34 cellular contexts compared by ENCODE assay signal in genomic region chr3:132980102-132980501, GRCh38. TPM values are rescaled to one million over a fixed set of nuclear protein-coding genes. Genes with fewer than 3 reads are reported as not detected.
"Had no signal": no experiment of that assay in that cellular context is flagged by ENCODE, and none has a peak within 500 bp of the region (broad histone marks: within the 10 kb centered on the region; RNA-seq: fewer than 3 reads in every experiment).

No MANE protein-coding gene starts in this region.

- H3K4me3 ChIP-seq: adrenal gland, body of pancreas, breast epithelium had no signal

- H3K4me1 ChIP-seq: adrenal gland, body of pancreas, breast epithelium had no signal

- H3K9me3 ChIP-seq: adrenal gland, body of pancreas, breast epithelium had no signal

- ATAC-seq: activated CD8-positive, alpha-beta T cell treated with anti-CD3 and anti-CD28 coated beads for 36 hours; activated naive CD4-positive, alpha-beta T cell treated with anti-CD3 and anti-CD28 coated beads, Interleukin-2, amount 50 U/mL, for 72 hours; activated T-cell treated with anti-CD3 and anti-CD28 coated beads, Interleukin-2, amount 50 U/mL, for 4 hours; activated T-cell treated with anti-CD3 and anti-CD28 coated beads, Interleukin-2, amount 50 U/mL, for 72 hours; activated T-helper 17 cell treated with anti-CD3 and anti-CD28 coated beads, Interleukin-2, amount 50 U/mL, for 72 hours; body of pancreas had no signal

- DNase-seq: activated B cell treated with CpG ODN at 0.5 μM for 24 hours; activated CD4-positive, alpha-beta memory T cell treated with anti-CD3 and anti-CD28 coated beads for 36 hours; activated CD4-positive, alpha-beta T cell treated with anti-CD3 and anti-CD28 coated beads for 4 hours; activated CD4-positive, alpha-beta T cell treated with anti-CD3 and anti-CD28 coated beads, Interleukin-2, amount 10 ng/mL, durations not matched to agents 24 days and 14 days; activated CD4-positive, alpha-beta T cell treated with anti-CD3 and anti-CD28 coated beads, Interleukin-2, amount 50 U/mL, for 1 hour; activated CD4-positive, alpha-beta T cell treated with anti-CD3 and anti-CD28 coated beads, Interleukin-2, amount 50 U/mL, for 4 hours; activated CD4-positive, CD25-positive, alpha-beta regulatory T cell treated with anti-CD3 and anti-CD28 coated beads, Interleukin-2, amount 50 U/mL, for 72 hours; activated CD8-positive, alpha-beta memory T cell treated with anti-CD3 and anti-CD28 coated beads, Interleukin-2, amount 50 U/mL, for 4 hours; activated CD8-positive, alpha-beta T cell treated with anti-CD3 and anti-CD28 coated beads for 36 hours; activated effector memory CD4-positive, alpha-beta T cell treated with anti-CD3 and anti-CD28 coated beads, Interleukin-2, amount 50 U/mL, for 16 hours; activated gamma-delta T cell treated with Interleukin-2 at 50 U/mL for 16 hours; activated naive CD4-positive, alpha-beta T cell; activated naive CD4-positive, alpha-beta T cell treated with anti-CD3 and anti-CD28 coated beads for 36 hours; activated naive CD4-positive, alpha-beta T cell treated with anti-CD3 and anti-CD28 coated beads, Interleukin-2, amount 50 U/mL, for 16 hours; activated naive CD8-positive, alpha-beta T cell treated with anti-CD3 and anti-CD28 coated beads for 36 hours; activated T-cell treated with anti-CD3 and anti-CD28 coated beads for 4 hours; activated T-cell treated with anti-CD3 and anti-CD28 coated beads, Interleukin-2, amount 50 U/mL, for 1 hour; activated T-cell treated with anti-CD3 and anti-CD28 coated beads, Interleukin-2, amount 50 U/mL, for 4 hours; activated T-cell treated with anti-CD3 and anti-CD28 coated beads, Interleukin-2, amount 50 U/mL, for 72 hours; adrenal gland; amniotic stem cell; aorta; body of pancreas; brain microvascular endothelial cell; central memory CD4-positive, alpha-beta T cell; T-helper 1 cell; T-helper 2 cell; T-helper 9 cell had no signal

- H3K36me3 ChIP-seq: adrenal gland, brain microvascular endothelial cell, breast epithelium had no signal

- H3K27ac ChIP-seq: adrenal gland, body of pancreas, brain microvascular endothelial cell, VCaP had no signal

- H3K27me3 ChIP-seq: adrenal gland, body of pancreas, brain microvascular endothelial cell, breast epithelium had no signal

RNA-seq across cellular contexts. Expression of gene TMEM108, which starts 58.1 kb away (rescaled TPM):
- total RNA-seq: activated B cell treated with CpG ODN at 0.5 μM for 24 hours; activated CD4-positive, alpha-beta memory T cell treated with anti-CD3 and anti-CD28 coated beads for 36 hours; activated CD4-positive, alpha-beta T cell treated with anti-CD3 and anti-CD28 coated beads, Interleukin-2, amount 10 ng/mL, durations not matched to agents 24 days and 14 days; activated CD8-positive, alpha-beta memory T cell treated with anti-CD3 and anti-CD28 coated beads for 36 hours; activated CD8-positive, alpha-beta T cell treated with anti-CD3 and anti-CD28 coated beads for 36 hours; activated naive CD4-positive, alpha-beta T cell treated with anti-CD3 and anti-CD28 coated beads for 36 hours; activated naive CD4-positive, alpha-beta T cell treated with anti-CD3 and anti-CD28 coated beads, Interleukin-2, amount 50 U/mL, for 72 hours; activated naive CD8-positive, alpha-beta T cell treated with anti-CD3 and anti-CD28 coated beads for 36 hours; activated T-cell treated with anti-CD3 and anti-CD28 coated beads, Interleukin-2, amount 50 U/mL, for 4 hours; activated T-helper 1 cell treated with anti-CD3 and anti-CD28 coated beads, Interleukin-12 subunit alpha, Interleukin-12 subunit beta, Interleukin-2, Interleukin-4 antibody, amounts not matched to agents 30 ng/mL and 10 ng/mL and 1 ng/mL, durations not matched to agents 14 hours and 24 hours and 36 hours had no signal
